Comparison of ENCODE assay signal across 13 cellular contexts in the genomic region with DNA sequence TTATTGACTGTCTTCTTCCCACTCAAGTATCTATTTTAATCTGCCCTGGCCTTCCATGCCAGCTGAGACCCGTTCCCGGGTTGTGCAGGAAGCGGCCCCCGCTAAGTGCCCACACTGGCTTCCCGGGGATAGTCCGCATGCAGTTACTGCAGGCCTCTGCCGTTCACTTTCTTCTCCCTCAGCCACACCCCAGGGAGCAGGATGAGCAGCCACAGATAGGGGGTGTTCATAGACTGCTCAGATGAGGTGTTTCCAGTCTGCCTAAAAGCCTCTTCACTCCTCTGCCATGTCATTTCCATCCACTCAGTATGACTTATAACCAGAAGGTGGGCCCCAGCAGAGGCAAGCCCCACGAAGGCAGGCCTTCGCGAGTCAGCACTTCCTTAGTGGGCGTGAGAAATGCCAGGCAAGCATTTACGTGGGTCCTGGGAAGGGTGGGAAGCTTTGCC. TPM values are rescaled to one million over a fixed set of nuclear protein-coding genes. Genes with fewer than 3 reads are reported as not detected.
DNase-seq lines count a peak whose midpoint lies in the region; ATAC-seq, FAIRE-seq and TF ChIP-seq lines count a peak whose summit lies in the region.
"Had no signal": no experiment of that assay in that cellular context is flagged by ENCODE, and none has a peak within 500 bp of the region (broad histone marks: within the 10 kb centered on the region; RNA-seq: fewer than 3 reads in every experiment).

No MANE protein-coding gene starts in this region.

- no peaks in the 10 kb centered on the region for H3K9me3 Mint-ChIP-seq in activated CD4-positive, alpha-beta memory T cell treated with anti-CD3 and anti-CD28 coated beads, Interleukin-2, amount 10 ng/mL, durations not matched to agents 7 days and 5 days
- no peaks in the 10 kb centered on the region for H3K9me3 Mint-ChIP-seq in glutamatergic neuron (ENCODE audit: unreplicated experiment)
- H3K9me3 Mint-ChIP-seq: activated B cell treated with CpG ODN at 0.5 μM for 24 hours, memory B cell had no signal

- no peak for TF ChIP-seq EP300 in esophagus muscularis mucosa (IDR thresholded peaks at IDR 0.05)

- DNase-seq in activated CD4-positive, alpha-beta memory T cell treated with anti-CD3 and anti-CD28 coated beads, Interleukin-2, amount 10 ng/mL, durations not matched to agents 7 days and 5 days, result no peak
- DNase-seq in glutamatergic neuron, result no peak
- peak; percentile 19 for DNase-seq in stimulated activated CD4-positive, alpha-beta T cell treated with anti-CD3 and anti-CD28 coated beads, Interleukin-4, amount 100 ng/mL, for 1 hour
- DNase-seq in frontal cortex (ENCODE audit: low spot score in 2 of 2), result no peak
- no peak for DNase-seq in esophagus muscularis mucosa (ENCODE audit: extremely low spot score)
- DNase-seq: activated B cell treated with CpG ODN at 0.5 μM for 24 hours, cerebellar nuclear complex, NCI-H1436 had no signal

- no peaks in the 10 kb centered on the region for H3K27me3 Mint-ChIP-seq in activated CD4-positive, alpha-beta memory T cell treated with anti-CD3 and anti-CD28 coated beads, Interleukin-2, amount 10 ng/mL, durations not matched to agents 7 days and 5 days
- no peaks in the 10 kb centered on the region for H3K27me3 Mint-ChIP-seq in glutamatergic neuron (ENCODE audit: unreplicated experiment)
- H3K27me3 Mint-ChIP-seq: activated B cell treated with CpG ODN at 0.5 μM for 24 hours, memory B cell had no signal

- H3K27ac ChIP-seq in HEK293 (ENCODE audit: extremely low read depth, low read depth, low read length), result no peak overlapping the region
- no peak overlapping the region for H3K27ac ChIP-seq in esophagus muscularis mucosa (replicated peaks in 1 of 4)

- H3K4me1 ChIP-seq in HEK293 (ENCODE audit: control insufficient read depth, insufficient read depth, low read length), result no peaks in the 10 kb centered on the region
- peaks cover 25 to 49% (median 27%) of the 10 kb centered on the region in 4 donors for H3K4me1 ChIP-seq in esophagus muscularis mucosa

- no peak for ATAC-seq in HG03460 (IDR thresholded peaks at IDR 0.05; ENCODE audit: unreplicated experiment)
- ATAC-seq: HCT116 had no signal

- no peak for FAIRE-seq in frontal cortex (lab: Jason Lieb, UNC)
- FAIRE-seq: RCC 7860 had no signal

- no peaks in the 10 kb centered on the region for H3K27me3 ChIP-seq in esophagus muscularis mucosa

- H3K36me3 Mint-ChIP-seq in activated CD4-positive, alpha-beta memory T cell treated with anti-CD3 and anti-CD28 coated beads, Interleukin-2, amount 10 ng/mL, durations not matched to agents 7 days and 5 days (ENCODE audit: low read depth), result peaks cover 39% of the 10 kb centered on the region
- peaks cover 8% of the 10 kb centered on the region for H3K36me3 Mint-ChIP-seq in glutamatergic neuron (ENCODE audit: unreplicated experiment)

- peaks cover 42% of the 10 kb centered on the region for H3K4me1 Mint-ChIP-seq in activated CD4-positive, alpha-beta memory T cell treated with anti-CD3 and anti-CD28 coated beads, Interleukin-2, amount 10 ng/mL, durations not matched to agents 7 days and 5 days
- peaks cover 43% of the 10 kb centered on the region for H3K4me1 Mint-ChIP-seq in glutamatergic neuron (ENCODE audit: low read depth, unreplicated experiment)

- no peak overlapping the region for H3K4me3 Mint-ChIP-seq in activated CD4-positive, alpha-beta memory T cell treated with anti-CD3 and anti-CD28 coated beads, Interleukin-2, amount 10 ng/mL, durations not matched to agents 7 days and 5 days
- H3K4me3 Mint-ChIP-seq in glutamatergic neuron (ENCODE audit: unreplicated experiment), result peak overlapping the region; percentile 52
- H3K4me3 Mint-ChIP-seq: activated B cell treated with CpG ODN at 0.5 μM for 24 hours, memory B cell had no signal

- H3K9me3 ChIP-seq in HEK293 (ENCODE audit: control insufficient read depth, insufficient read depth, low read depth, low read length), result no peaks in the 10 kb centered on the region
- H3K9me3 ChIP-seq in esophagus muscularis mucosa, result no peaks in the 10 kb centered on the region

- CTCF ChIA-PET in HEK293 (lab: Yijun Ruan, JAX), result interaction anchor here (0.7 to 1.2 kb wide), 3 partner anchors 13 to 58 kb away, joined by 3 to 4 read pairs (median 4); no protein-coding TSS in a partner anchor
- CTCF ChIA-PET in activated CD4-positive, alpha-beta memory T cell treated with anti-CD3 and anti-CD28 coated beads, Interleukin-2, amount 10 ng/mL, durations not matched to agents 7 days and 5 days (lab: Charles Lee), result interaction anchor here (0.7 kb wide), 1 partner anchor 44 kb away, joined by 3 read pairs; no protein-coding TSS in a partner anchor

- no peak for TF ChIP-seq CTCF in HEK293 (tag by site-specific recombination; IDR thresholded peaks at IDR 0.05)
- TF ChIP-seq CTCF in glutamatergic neuron (IDR thresholded peaks at IDR 0.05; ENCODE audit: partially characterized antibody, unreplicated experiment), result no peak
- TF ChIP-seq CTCF in esophagus muscularis mucosa (IDR thresholded peaks at IDR 0.05), result no peak

- H3K36me3 ChIP-seq in HEK293 (ENCODE audit: control insufficient read depth in 2 of 2, insufficient read depth in 1 of 2, low read length in 2 of 2), result peaks cover 31 to 72% of the 10 kb centered on the region in 2 experiments
- H3K36me3 ChIP-seq in esophagus muscularis mucosa, result peaks cover 0 to 57% (median 29%) of the 10 kb centered on the region in 4 donors

- peak overlapping the region; percentile 3 for H3K27ac Mint-ChIP-seq in activated CD4-positive, alpha-beta memory T cell treated with anti-CD3 and anti-CD28 coated beads, Interleukin-2, amount 10 ng/mL, durations not matched to agents 7 days and 5 days
- H3K27ac Mint-ChIP-seq in glutamatergic neuron (ENCODE audit: unreplicated experiment), result peak overlapping the region; percentile 62
- H3K27ac Mint-ChIP-seq: activated B cell treated with CpG ODN at 0.5 μM for 24 hours, memory B cell had no signal

- intact Hi-C loops in esophagus muscularis mucosa (cut with DNase I), result no loop called here

- H3K4me3 ChIP-seq in HEK293 (ENCODE audit: low read depth, low read length) (no peak overlapping the region), esophagus muscularis mucosa (no peak overlapping the region)

- no peak for TF ChIP-seq POLR2A in esophagus muscularis mucosa (IDR thresholded peaks at IDR 0.05; ENCODE audit: low read depth)

- 77% methylated on average over 12 of the region's 12 CpGs for WGBS in esophagus muscularis mucosa

- POLR2A ChIA-PET in HEK293 (lab: Yijun Ruan, JAX), result no interaction called here
- POLR2A ChIA-PET in activated CD4-positive, alpha-beta memory T cell treated with anti-CD3 and anti-CD28 coated beads, Interleukin-2, amount 10 ng/mL, durations not matched to agents 7 days and 5 days (lab: Charles Lee), result no interaction called here

TF ChIP-seq in HEK293, 187 proteins besides CTCF, POLR2A, EP300 and RAD21 (continues in another document):
- TF ChIP-seq ZIC2 (tag by site-specific recombination; IDR thresholded peaks at IDR 0.05) (peak; percentile 61; the same call in 1 of the 2 replicates), GLIS2 (tag by site-specific recombination; IDR thresholded peaks at IDR 0.05) (0 out of 2 replicates have a peak, but pooled peaks have one; percentile 11), TRIM28 (IDR thresholded peaks at IDR 0.05; ENCODE audit: borderline replicate concordance, low read length) (no peak), ZNF24 (tag by site-specific recombination; IDR thresholded peaks at IDR 0.05) (no peak), ZFHX2 (tag by site-specific recombination; conservative IDR thresholded peaks at IDR 0.05) (peak; percentile 88), ZNF121 (tag by site-specific recombination; IDR thresholded peaks at IDR 0.05) (no peak), GLI4 (tag by site-specific recombination; IDR thresholded peaks at IDR 0.05) (no peak), EGR2 (tag by site-specific recombination; IDR thresholded peaks at IDR 0.05; ENCODE audit: low read depth) (peak; percentile 92), SP2 (tag by site-specific recombination; IDR thresholded peaks at IDR 0.05) (0 out of 2 replicates have a peak, but pooled peaks have one; percentile 7), ZFP69B (tag by site-specific recombination; IDR thresholded peaks at IDR 0.05) (peak; percentile 61; the same call in 1 of the 2 replicates), GLI2 (tag by site-specific recombination; IDR thresholded peaks at IDR 0.05; ENCODE audit: borderline replicate concordance, low read depth) (no peak), ZNF544 (tag by site-specific recombination; IDR thresholded peaks at IDR 0.05) (no peak)
- TF ChIP-seq, protein P1, sequence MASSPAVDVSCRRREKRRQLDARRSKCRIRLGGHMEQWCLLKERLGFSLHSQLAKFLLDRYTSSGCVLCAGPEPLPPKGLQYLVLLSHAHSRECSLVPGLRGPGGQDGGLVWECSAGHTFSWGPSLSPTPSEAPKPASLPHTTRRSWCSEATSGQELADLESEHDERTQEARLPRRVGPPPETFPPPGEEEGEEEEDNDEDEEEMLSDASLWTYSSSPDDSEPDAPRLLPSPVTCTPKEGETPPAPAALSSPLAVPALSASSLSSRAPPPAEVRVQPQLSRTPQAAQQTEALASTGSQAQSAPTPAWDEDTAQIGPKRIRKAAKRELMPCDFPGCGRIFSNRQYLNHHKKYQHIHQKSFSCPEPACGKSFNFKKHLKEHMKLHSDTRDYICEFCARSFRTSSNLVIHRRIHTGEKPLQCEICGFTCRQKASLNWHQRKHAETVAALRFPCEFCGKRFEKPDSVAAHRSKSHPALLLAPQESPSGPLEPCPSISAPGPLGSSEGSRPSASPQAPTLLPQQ (tag by site-specific recombination; IDR thresholded peaks at IDR 0.05), result peak; percentile 79
- TF ChIP-seq, protein P2, sequence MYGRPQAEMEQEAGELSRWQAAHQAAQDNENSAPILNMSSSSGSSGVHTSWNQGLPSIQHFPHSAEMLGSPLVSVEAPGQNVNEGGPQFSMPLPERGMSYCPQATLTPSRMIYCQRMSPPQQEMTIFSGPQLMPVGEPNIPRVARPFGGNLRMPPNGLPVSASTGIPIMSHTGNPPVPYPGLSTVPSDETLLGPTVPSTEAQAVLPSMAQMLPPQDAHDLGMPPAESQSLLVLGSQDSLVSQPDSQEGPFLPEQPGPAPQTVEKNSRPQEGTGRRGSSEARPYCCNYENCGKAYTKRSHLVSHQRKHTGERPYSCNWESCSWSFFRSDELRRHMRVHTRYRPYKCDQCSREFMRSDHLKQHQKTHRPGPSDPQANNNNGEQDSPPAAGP (tag by site-specific recombination; IDR thresholded peaks at IDR 0.05), result 0 out of 2 replicates have a peak, but pooled peaks have one; percentile 24

RNA-seq across cellular contexts. Expression of a gene that starts 7.7 kb away (rescaled TPM):
- total RNA-seq in activated CD4-positive, alpha-beta memory T cell treated with anti-CD3 and anti-CD28 coated beads, Interleukin-2, amount 10 ng/mL, durations not matched to agents 7 days and 5 days, result 10 to 100 TPM; 12.6 to 13.2 TPM
- total RNA-seq in glutamatergic neuron (ENCODE audit: unreplicated experiment), result 23.2 TPM
- 12.6 TPM for total RNA-seq in frontal cortex
- 10 to 100 TPM in 3 of 4 donors, 1 to 10 TPM in 1; 8.3 to 14.4 (median 11.4) TPM for total RNA-seq in esophagus muscularis mucosa

RNA-seq across cellular contexts. Expression of a gene that starts 11.7 kb away (rescaled TPM):
- 1 to 10 TPM; 1.5 to 2.0 TPM for total RNA-seq in activated CD4-positive, alpha-beta memory T cell treated with anti-CD3 and anti-CD28 coated beads, Interleukin-2, amount 10 ng/mL, durations not matched to agents 7 days and 5 days
- total RNA-seq in glutamatergic neuron (ENCODE audit: unreplicated experiment) (140 TPM), frontal cortex (11.0 TPM), esophagus muscularis mucosa (10 to 100 TPM in 3 of 4 donors, 1 to 10 TPM in 1; 5.0 to 17.9 (median 13.3) TPM)
